In the genomic region with DNA sequence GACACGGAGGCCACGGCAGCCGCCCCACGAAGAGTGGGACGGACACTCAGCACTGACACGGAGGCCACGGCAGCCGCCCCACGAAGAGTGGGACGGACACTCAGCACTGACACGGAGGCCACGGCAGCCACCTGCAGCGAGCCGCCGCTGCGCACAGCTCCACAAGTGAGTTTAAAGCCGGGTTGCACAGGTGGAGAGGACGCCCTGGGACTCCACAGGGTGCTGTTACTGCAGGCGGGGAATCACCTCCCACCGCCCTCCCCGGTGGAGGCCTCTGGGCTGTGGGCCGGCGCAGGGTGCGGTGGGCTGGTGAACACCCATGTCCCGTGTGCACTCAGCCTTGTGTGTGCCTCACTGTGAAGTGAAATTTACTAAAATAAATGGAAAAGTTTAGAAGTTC, we compare ENCODE assay signal across 9 cellular contexts. TPM values are rescaled to one million over a fixed set of nuclear protein-coding genes. Genes with fewer than 3 reads are reported as not detected.
"Had no signal": no experiment of that assay in that cellular context is flagged by ENCODE, and none has a peak within 500 bp of the region (broad histone marks: within the 10 kb centered on the region; RNA-seq: fewer than 3 reads in every experiment).

No MANE protein-coding gene starts in this region.

RNA-seq across cellular contexts. Expression of a gene that starts 13.1 kb away (rescaled TPM):
- total RNA-seq: subcutaneous adipose tissue, suprapubic skin, temporal lobe, thyroid gland, transverse colon, upper lobe of left lung, upper lobe of right lung, ureter, urinary bladder had no signal
